8 cellular contexts compared by ENCODE assay signal in genomic region chr1:180154325-180155201, GRCh38. TPM values are rescaled to one million over a fixed set of nuclear protein-coding genes. Genes with fewer than 3 reads are reported as not detected.
DNase-seq lines count a peak whose midpoint lies in the region; FAIRE-seq and TF ChIP-seq lines count a peak whose summit lies in the region.

TSS of gene QSOX1 (plus strand) at chr1:180154869. CDS start at chr1:180154908, 39 bp downstream.

- H3K9ac ChIP-seq in ES-I3 (ENCODE audit: low read depth, low read length) (peak within 1 kb of the TSS; percentile 85), Loucy (ENCODE audit: low read depth, low read length, poor library complexity, severe bottlenecking) (peak within 1 kb of the TSS; percentile 96), stomach smooth muscle (ENCODE audit: low read length in 2 of 2) (peak within 1 kb of the TSS; percentile 92 to 99)

- H3K36me3 ChIP-seq in ES-I3 (ENCODE audit: insufficient read depth, low read length): no peaks in the 10 kb centered on the region
- H3K36me3 ChIP-seq in Loucy (ENCODE audit: insufficient read depth, low read length): no peaks in the 10 kb centered on the region
- H3K36me3 ChIP-seq in stomach smooth muscle (ENCODE audit: control insufficient read depth in 2 of 2, insufficient read depth in 2 of 2, low read length in 2 of 2): no peaks in the 10 kb centered on the region

- H2AFZ ChIP-seq in Loucy (ENCODE audit: low read length): peak within 1 kb of the TSS; percentile 86

- H3K27me3 ChIP-seq in Loucy (ENCODE audit: insufficient read depth, low read length, poor library complexity, severe bottlenecking): no peaks in the 10 kb centered on the region
- no peaks in the 10 kb centered on the region for H3K27me3 ChIP-seq in stomach smooth muscle (ENCODE audit: control insufficient read depth in 1 of 2, insufficient read depth in 2 of 2, low read length in 2 of 2)

- H3K9me3 ChIP-seq in ES-I3 (ENCODE audit: control insufficient read depth, insufficient read depth, low read length) (no peaks in the 10 kb centered on the region), Loucy (ENCODE audit: insufficient read depth, low read depth, low read length) (no peaks in the 10 kb centered on the region), stomach smooth muscle (ENCODE audit: control insufficient read depth in 2 of 2, low read length in 2 of 2) (no peaks in the 10 kb centered on the region)

- peak; percentile 85 for DNase-seq in H54 (ENCODE audit: insufficient read length, low spot score)
- DNase-seq in SIG-M5 treated with dmso at 0.1 percent for 504 hours (lab: John Stamatoyannopoulos, UW; ENCODE audit: unreplicated experiment): peak; percentile 87
- DNase-seq in activated gamma-delta T cell treated with Interleukin-2 at 50 U/mL for 16 hours: peak; percentile 85
- peak; percentile 89 for DNase-seq in fibroblast of villous mesenchyme (ENCODE audit: low read depth)
- DNase-seq in neural crest cell (ENCODE audit: low read depth, low spot score): peak; percentile 71

- no peaks in the 10 kb centered on the region for H3K9me3 Mint-ChIP-seq in neural crest cell

- TF ChIP-seq CTCF in Loucy (conservative IDR thresholded peaks at IDR 0.05; ENCODE audit: low read length): no peak
- TF ChIP-seq CTCF in fibroblast of villous mesenchyme (IDR thresholded peaks at IDR 0.05; ENCODE audit: insufficient read depth, low read depth, low read length): no peak
- TF ChIP-seq CTCF in neural crest cell (conservative IDR thresholded peaks at IDR 0.05): peak; percentile 39

- no peaks in the 10 kb centered on the region for H3K36me3 Mint-ChIP-seq in neural crest cell (ENCODE audit: low read depth)

- peak within 1 kb of the TSS; percentile 98 for H3K4me3 ChIP-seq in Loucy (ENCODE audit: low read length, poor library complexity, severe bottlenecking)
- peak within 1 kb of the TSS; percentile 92 for H3K4me3 ChIP-seq in fibroblast of villous mesenchyme (ENCODE audit: low read depth, low read length)
- H3K4me3 ChIP-seq in stomach smooth muscle (ENCODE audit: low read length in 2 of 2): peak within 1 kb of the TSS; percentile 92 to 99

- H3K4me3 Mint-ChIP-seq in neural crest cell: peak within 1 kb of the TSS; percentile 90

- H3F3A ChIP-seq in Loucy (ENCODE audit: low read depth): no peaks in the 10 kb centered on the region

- H3K9me2 ChIP-seq in Loucy (replicated peaks; ENCODE audit: low read depth, low read length): no peaks in the 10 kb centered on the region

- peak; percentile 99 for TF ChIP-seq POLR2A in H54 (IDR thresholded peaks at IDR 0.05; ENCODE audit: low read depth, low read length)

- H3K27ac ChIP-seq in stomach smooth muscle (ENCODE audit: low read length): peak within 1 kb of the TSS; percentile 86

- H3K27ac Mint-ChIP-seq in neural crest cell (ENCODE audit: unreplicated experiment): peak within 1 kb of the TSS; percentile 89

- peaks cover 42% of the 10 kb centered on the region for H4K20me1 ChIP-seq in Loucy (ENCODE audit: insufficient read depth, low read length, poor library complexity, severe bottlenecking)

- H3K4me2 ChIP-seq in Loucy (ENCODE audit: low read depth, low read length, poor library complexity, severe bottlenecking): peak within 1 kb of the TSS; percentile 99

- H3K4me1 Mint-ChIP-seq in neural crest cell: peaks cover 10% of the 10 kb centered on the region

- no peak for FAIRE-seq in H54 (lab: Jason Lieb, UNC)

- peaks cover 40% of the 10 kb centered on the region for H3K27me3 Mint-ChIP-seq in neural crest cell (ENCODE audit: low read depth)

- peaks cover 54% of the 10 kb centered on the region for H3K79me2 ChIP-seq in Loucy (ENCODE audit: insufficient read depth, low read length)

- H3K4me1 ChIP-seq in ES-I3 (ENCODE audit: insufficient read depth, low read length): 0 out of 2 replicates have a peak, but pooled peaks cover 6% of the 10 kb centered on the region
- H3K4me1 ChIP-seq in Loucy (ENCODE audit: insufficient read depth, low read length, poor library complexity, severe bottlenecking): peaks cover 70% of the 10 kb centered on the region
- peaks cover 27% of the 10 kb centered on the region for H3K4me1 ChIP-seq in stomach smooth muscle (ENCODE audit: control insufficient read depth, insufficient read depth, low read length)

RNA-seq across cellular contexts. Expression of gene QSOX1, which starts in this region (rescaled TPM):
- total RNA-seq in fibroblast of villous mesenchyme (128 and 164 TPM in 2 replicates), neural crest cell (34.7 and 39.8 TPM in 2 replicates)

Comparison
In these comparisons a context has a peak if more than half of its experiments do, and no peak if none do; other contexts are left out.
1. Peak in every context shown above with its lines: DNase-seq, H3K4me3 ChIP-seq and H3K27ac ChIP-seq.